In the genomic region with DNA sequence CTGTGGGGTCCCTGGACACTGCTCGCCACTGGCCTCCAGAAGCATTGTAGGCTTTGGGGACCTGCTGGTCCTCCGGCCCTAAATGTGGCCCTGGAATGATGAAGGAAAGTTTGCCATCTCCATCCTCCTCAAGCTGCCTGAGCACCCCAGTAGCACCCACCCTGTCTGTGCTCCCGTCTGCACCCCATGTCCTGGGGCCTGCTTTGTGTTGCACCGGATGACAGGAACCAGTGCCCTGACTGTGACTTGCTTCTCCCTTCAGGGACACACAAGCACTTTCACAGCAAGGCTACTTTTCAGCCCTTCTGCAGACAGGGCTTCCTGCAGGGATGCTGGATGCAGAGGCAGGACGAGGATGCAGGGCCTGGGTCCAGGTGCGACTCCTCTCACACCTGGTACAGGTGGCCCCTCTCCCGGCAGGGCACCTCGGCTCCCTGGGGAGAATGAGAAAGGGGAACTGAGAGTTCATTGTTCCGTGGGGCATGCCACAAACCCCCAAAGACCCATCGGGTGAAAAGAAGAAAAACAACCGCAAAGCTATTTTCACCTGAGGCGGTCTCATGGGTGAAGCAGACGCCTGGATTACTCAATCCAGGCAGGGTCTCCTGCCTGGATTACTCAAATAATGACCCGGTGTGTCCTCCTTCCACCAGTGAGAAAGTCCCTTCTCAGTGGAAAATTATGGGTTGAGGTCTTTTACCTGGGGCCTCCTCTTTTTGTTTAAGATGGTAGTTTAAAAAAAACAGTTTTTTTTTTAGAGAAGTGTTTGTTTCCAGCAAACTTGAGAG, we compare ENCODE assay signal across 11 cellular contexts.
A peak's percentile ranks its signal among the peaks of the same experiment; 100 is the strongest.
DNase-seq lines count a peak whose midpoint lies in the region; ATAC-seq and TF ChIP-seq lines count a peak whose summit lies in the region.
"Had no signal": no experiment of that assay in that cellular context is flagged by ENCODE, and none has a peak within 500 bp of the region (broad histone marks: within the 10 kb centered on the region; RNA-seq: fewer than 3 reads in every experiment).

No MANE protein-coding gene starts in this region.

- peak; percentile 62 for ATAC-seq in HG02588 (IDR thresholded peaks at IDR 0.05; ENCODE audit: unreplicated experiment)
- ATAC-seq in HG03558 (IDR thresholded peaks at IDR 0.05; ENCODE audit: extremely low read depth, unreplicated experiment), result peak; percentile 63
- peak; percentile 39 for ATAC-seq in stimulated activated effector memory CD8-positive, alpha-beta T cell treated with anti-CD3 and anti-CD28 coated beads, Interleukin-12 subunit alpha, Interleukin-12 subunit beta, amount 100 ng/mL, for 72 hours
- no peak for ATAC-seq in omental fat pad (ENCODE audit: low FRiP score)
- ATAC-seq in natural killer cell, result no peak
- ATAC-seq: A549, heart right ventricle, K562 had no signal

- H3K4me1 Mint-ChIP-seq in stimulated activated effector memory CD8-positive, alpha-beta T cell treated with anti-CD3 and anti-CD28 coated beads, Interleukin-12 subunit alpha, Interleukin-12 subunit beta, amount 100 ng/mL, for 72 hours, result no peaks in the 10 kb centered on the region
- H3K4me1 Mint-ChIP-seq in natural killer cell, result no peaks in the 10 kb centered on the region

- DNase-seq in SKM-1 (lab: John Stamatoyannopoulos, UW; ENCODE audit: unreplicated experiment), result peak; percentile 23
- DNase-seq in SKM-1 treated with dmso at 0.1 percent for 144 hours (lab: John Stamatoyannopoulos, UW; ENCODE audit: unreplicated experiment), result no peak
- DNase-seq in stimulated activated effector memory CD8-positive, alpha-beta T cell treated with anti-CD3 and anti-CD28 coated beads, Interleukin-12 subunit alpha, Interleukin-12 subunit beta, amount 100 ng/mL, for 72 hours (ENCODE audit: low spot score in 2 of 2), result no peak
- DNase-seq in omental fat pad (ENCODE audit: low spot score), result no peak
- no peak for DNase-seq in natural killer cell
- no peak for DNase-seq in central memory CD4-positive, alpha-beta T cell
- DNase-seq: heart right ventricle had no signal

- no peaks in the 10 kb centered on the region for H3K9me3 Mint-ChIP-seq in stimulated activated effector memory CD8-positive, alpha-beta T cell treated with anti-CD3 and anti-CD28 coated beads, Interleukin-12 subunit alpha, Interleukin-12 subunit beta, amount 100 ng/mL, for 72 hours
- H3K9me3 Mint-ChIP-seq in natural killer cell, result no peaks in the 10 kb centered on the region

- peaks cover 7 to 13% of the 10 kb centered on the region in 2 donors for H3K27me3 Mint-ChIP-seq in natural killer cell (ENCODE audit: low read depth in 2 of 2)

- H3K27ac Mint-ChIP-seq in stimulated activated effector memory CD8-positive, alpha-beta T cell treated with anti-CD3 and anti-CD28 coated beads, Interleukin-12 subunit alpha, Interleukin-12 subunit beta, amount 100 ng/mL, for 72 hours, result no peak overlapping the region
- no peak overlapping the region for H3K27ac Mint-ChIP-seq in natural killer cell

- TF ChIP-seq CTCF in omental fat pad (IDR thresholded peaks at IDR 0.05) (no peak), natural killer cell (IDR thresholded peaks at IDR 0.05) (no peak)

- H3K36me3 Mint-ChIP-seq in stimulated activated effector memory CD8-positive, alpha-beta T cell treated with anti-CD3 and anti-CD28 coated beads, Interleukin-12 subunit alpha, Interleukin-12 subunit beta, amount 100 ng/mL, for 72 hours, result no peaks in the 10 kb centered on the region
- no peaks in the 10 kb centered on the region for H3K36me3 Mint-ChIP-seq in natural killer cell

- no peak overlapping the region for H3K4me3 Mint-ChIP-seq in stimulated activated effector memory CD8-positive, alpha-beta T cell treated with anti-CD3 and anti-CD28 coated beads, Interleukin-12 subunit alpha, Interleukin-12 subunit beta, amount 100 ng/mL, for 72 hours
- no peak overlapping the region for H3K4me3 Mint-ChIP-seq in natural killer cell

- intact Hi-C loops in natural killer cell (cut with micrococcal nuclease), result no loop called here

Comparison
In these comparisons a context has a peak if more than half of its experiments do, and no peak if none do; other contexts are left out.
1. ATAC-seq: peak in HG02588 (single experiment), HG03558 (single experiment) and stimulated activated effector memory CD8-positive, alpha-beta T cell treated with anti-CD3 and anti-CD28 coated beads, Interleukin-12 subunit alpha, Interleukin-12 subunit beta, amount 100 ng/mL, for 72 hours (single experiment); none in omental fat pad (single experiment) and natural killer cell (0 of 3).